Comparison of ENCODE assay signal across 1 cellular context in genomic region chr2:33313039-33313438, GRCh38.
TF ChIP-seq lines count a peak whose summit lies in the region.

No MANE protein-coding gene starts in this region.

TF ChIP-seq in SK-N-SH, 30 proteins besides CTCF, POLR2A, EP300 and RAD21 (continued from another document):
- TF ChIP-seq, protein P1, sequence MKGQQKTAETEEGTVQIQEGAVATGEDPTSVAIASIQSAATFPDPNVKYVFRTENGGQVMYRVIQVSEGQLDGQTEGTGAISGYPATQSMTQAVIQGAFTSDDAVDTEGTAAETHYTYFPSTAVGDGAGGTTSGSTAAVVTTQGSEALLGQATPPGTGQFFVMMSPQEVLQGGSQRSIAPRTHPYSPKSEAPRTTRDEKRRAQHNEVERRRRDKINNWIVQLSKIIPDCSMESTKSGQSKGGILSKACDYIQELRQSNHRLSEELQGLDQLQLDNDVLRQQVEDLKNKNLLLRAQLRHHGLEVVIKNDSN (IDR thresholded peaks at IDR 0.05; ENCODE audit: borderline replicate concordance, low read depth) = no peak
- TF ChIP-seq CHD2 (IDR thresholded peaks at IDR 0.05; ENCODE audit: low read length, partially characterized antibody) (no peak), ELF1 (IDR thresholded peaks at IDR 0.05) (no peak), NRF1 (IDR thresholded peaks at IDR 0.05; ENCODE audit: low read depth, low read length) (no peak), TAF1 (IDR thresholded peaks at IDR 0.05; ENCODE audit: borderline replicate concordance, low read depth, low read length) (no peak), FOXJ3 (CRISPR knock-in tag; IDR thresholded peaks at IDR 0.05) (no peak), POLR2AphosphoS5 (IDR thresholded peaks at IDR 0.05; ENCODE audit: low read depth, low read length) (no peak; the same call in 1 of the 2 replicates), RFX5 (IDR thresholded peaks at IDR 0.05; ENCODE audit: low read length) (no peak), FOSL2 (IDR thresholded peaks at IDR 0.05; ENCODE audit: borderline replicate concordance, low read depth) (no peak)
- TF ChIP-seq, protein P2, sequence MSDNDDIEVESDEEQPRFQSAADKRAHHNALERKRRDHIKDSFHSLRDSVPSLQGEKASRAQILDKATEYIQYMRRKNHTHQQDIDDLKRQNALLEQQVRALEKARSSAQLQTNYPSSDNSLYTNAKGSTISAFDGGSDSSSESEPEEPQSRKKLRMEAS (IDR thresholded peaks at IDR 0.05; ENCODE audit: low read depth) = no peak
